Comparison of ENCODE assay signal across 17 cellular contexts in the genomic region with DNA sequence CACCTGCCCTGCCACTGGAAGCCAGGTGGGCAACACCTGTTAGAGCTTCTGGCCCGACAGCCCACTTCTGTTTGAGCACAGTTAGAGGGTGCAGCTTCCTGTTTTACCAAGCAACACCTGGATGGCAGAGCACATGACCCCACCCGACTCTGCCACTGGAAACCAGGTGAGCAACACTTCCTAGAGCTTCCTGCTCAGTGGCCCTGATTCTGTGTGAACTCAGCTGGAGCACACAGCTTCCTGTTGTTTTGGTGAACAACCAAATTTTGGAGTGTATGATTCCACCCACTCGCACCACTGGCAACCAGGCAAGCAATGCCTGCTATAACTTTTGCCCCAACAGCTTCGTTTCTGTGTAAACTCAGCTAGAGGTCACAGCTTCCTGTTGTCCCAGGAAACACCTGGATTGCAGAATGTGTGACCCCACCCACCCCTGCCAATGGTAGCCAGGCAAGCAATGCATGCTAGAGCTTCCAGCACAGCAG.
DNase-seq lines count a peak whose midpoint lies in the region; ATAC-seq and TF ChIP-seq lines count a peak whose summit lies in the region.
"Had no signal": no experiment of that assay in that cellular context is flagged by ENCODE, and none has a peak within 500 bp of the region (broad histone marks: within the 10 kb centered on the region; RNA-seq: fewer than 3 reads in every experiment).

No MANE protein-coding gene starts in this region.

- H3K9me3 Mint-ChIP-seq in CD4-positive, alpha-beta memory T cell: peaks cover 0 to 17% (median 7%) of the 10 kb centered on the region in 8 donors
- H3K9me3 Mint-ChIP-seq in activated naive CD8-positive, alpha-beta T cell treated with anti-CD3 and anti-CD28 coated beads for 36 hours: peaks cover 3% of the 10 kb centered on the region

- peak; percentile 62 for ATAC-seq in GM19438 (IDR thresholded peaks at IDR 0.05; ENCODE audit: low read depth, unreplicated experiment)
- ATAC-seq in HG03378 (IDR thresholded peaks at IDR 0.05; ENCODE audit: unreplicated experiment): peak; percentile 29
- peak; percentile 77 for ATAC-seq in esophagus mucosa
- ATAC-seq: activated T-helper 17 cell treated with anti-CD3 and anti-CD28 coated beads, Interleukin-2, amount 50 U/mL, for 72 hours had no signal

- no peaks in the 10 kb centered on the region for H3K27me3 ChIP-seq in CD4-positive, alpha-beta memory T cell (ENCODE audit: insufficient read depth, low read length)
- no peaks in the 10 kb centered on the region for H3K27me3 ChIP-seq in right atrium auricular region
- H3K27me3 ChIP-seq: testis had no signal

- no peaks in the 10 kb centered on the region for H3K27me3 Mint-ChIP-seq in CD4-positive, alpha-beta memory T cell
- H3K27me3 Mint-ChIP-seq in activated naive CD8-positive, alpha-beta T cell treated with anti-CD3 and anti-CD28 coated beads for 36 hours: no peaks in the 10 kb centered on the region
- H3K27me3 Mint-ChIP-seq: activated CD4-positive, alpha-beta memory T cell treated with anti-CD3 and anti-CD28 coated beads for 36 hours; activated T-helper 17 cell treated with anti-CD3 and anti-CD28 coated beads, Interleukin-2, amount 50 U/mL, for 72 hours had no signal

- CTCF ChIA-PET in CD4-positive, alpha-beta memory T cell (lab: Charles Lee; ENCODE audit: partially characterized antibody): no interaction called here

- no peaks in the 10 kb centered on the region for H3K9me3 ChIP-seq in CD4-positive, alpha-beta memory T cell (ENCODE audit: control insufficient read depth in 1 of 2, low read length in 2 of 2)
- peaks cover 4 to 10% of the 10 kb centered on the region in 2 donors for H3K9me3 ChIP-seq in right atrium auricular region
- H3K9me3 ChIP-seq: testis had no signal

- H3K36me3 Mint-ChIP-seq in CD4-positive, alpha-beta memory T cell: peaks cover 2 to 4% of the 10 kb centered on the region in 2 donors
- H3K36me3 Mint-ChIP-seq in activated naive CD8-positive, alpha-beta T cell treated with anti-CD3 and anti-CD28 coated beads for 36 hours: peaks cover 8% of the 10 kb centered on the region

- intact Hi-C loops in CD4-positive, alpha-beta memory T cell (cut with micrococcal nuclease): no loop called here

- no peak for TF ChIP-seq CTCF in right atrium auricular region (IDR thresholded peaks at IDR 0.05)

- no peaks in the 10 kb centered on the region for H3K36me3 ChIP-seq in CD4-positive, alpha-beta memory T cell (ENCODE audit: insufficient read depth, low read length)
- H3K36me3 ChIP-seq in right atrium auricular region: no peaks in the 10 kb centered on the region

- H3K4me1 Mint-ChIP-seq in CD4-positive, alpha-beta memory T cell: peaks cover 9 to 32% (median 11%) of the 10 kb centered on the region in 4 donors
- H3K4me1 Mint-ChIP-seq in activated naive CD8-positive, alpha-beta T cell treated with anti-CD3 and anti-CD28 coated beads for 36 hours: peaks cover 2% of the 10 kb centered on the region

- H3K4me1 ChIP-seq in CD4-positive, alpha-beta memory T cell (ENCODE audit: insufficient read depth, low read length): peaks cover 27% of the 10 kb centered on the region
- no peaks in the 10 kb centered on the region for H3K4me1 ChIP-seq in right atrium auricular region
- H3K4me1 ChIP-seq: testis had no signal

- DNase-seq in CD4-positive, alpha-beta memory T cell: peak in 4 of 5 donors; percentile 1 to 24 (median 9)
- no peak for DNase-seq in anterior cingulate cortex (lab: John Stamatoyannopoulos, UW)
- DNase-seq in SIG-M5 treated with dmso at 0.1 percent for 504 hours (lab: John Stamatoyannopoulos, UW; ENCODE audit: unreplicated experiment): no peak
- no peak for DNase-seq in activated naive CD8-positive, alpha-beta T cell treated with anti-CD3 and anti-CD28 coated beads for 36 hours
- DNase-seq in right atrium auricular region (ENCODE audit: low spot score): no peak
- DNase-seq: activated CD4-positive, alpha-beta memory T cell treated with anti-CD3 and anti-CD28 coated beads for 36 hours; DMS79; NCI-H187; NCI-H524 treated with DMSO at 0.1 percent for 48 hours; retina; T-helper 2 cell; testis had no signal

- peak overlapping the region; percentile 11 to 83 (median 52) for H3K27ac Mint-ChIP-seq in CD4-positive, alpha-beta memory T cell
- no peak overlapping the region for H3K27ac Mint-ChIP-seq in activated naive CD8-positive, alpha-beta T cell treated with anti-CD3 and anti-CD28 coated beads for 36 hours
- H3K27ac Mint-ChIP-seq: activated CD4-positive, alpha-beta memory T cell treated with anti-CD3 and anti-CD28 coated beads for 36 hours; activated T-helper 17 cell treated with anti-CD3 and anti-CD28 coated beads, Interleukin-2, amount 50 U/mL, for 72 hours had no signal

- H3K27ac ChIP-seq in CD4-positive, alpha-beta memory T cell (ENCODE audit: low read depth, low read length): no peak overlapping the region
- H3K27ac ChIP-seq in right atrium auricular region: no peak overlapping the region
- H3K27ac ChIP-seq: HL-60, testis had no signal

- no peak overlapping the region for H3K4me3 ChIP-seq in CD4-positive, alpha-beta memory T cell (ENCODE audit: low read length in 2 of 2)
- no peak overlapping the region for H3K4me3 ChIP-seq in right atrium auricular region
- H3K4me3 ChIP-seq: testis had no signal

- peak overlapping the region in 3 of 8 donors; percentile 27 to 53 (median 43) for H3K4me3 Mint-ChIP-seq in CD4-positive, alpha-beta memory T cell
- H3K4me3 Mint-ChIP-seq in activated naive CD8-positive, alpha-beta T cell treated with anti-CD3 and anti-CD28 coated beads for 36 hours: no peak overlapping the region
- H3K4me3 Mint-ChIP-seq: activated CD4-positive, alpha-beta memory T cell treated with anti-CD3 and anti-CD28 coated beads for 36 hours; activated T-helper 17 cell treated with anti-CD3 and anti-CD28 coated beads, Interleukin-2, amount 50 U/mL, for 72 hours had no signal

- POLR2A ChIA-PET in CD4-positive, alpha-beta memory T cell (lab: Charles Lee; ENCODE audit: partially characterized antibody): interaction anchor here (0.6 to 1.0 kb wide), 2 partner anchors 160 to 496 kb away, joined by 3 read pairs; no protein-coding TSS in a partner anchor

Comparison
In these comparisons a context has a peak if more than half of its experiments do, and no peak if none do; other contexts are left out.
1. DNase-seq: peak in CD4-positive, alpha-beta memory T cell (4 of 5); none in anterior cingulate cortex (0 of 58), SIG-M5 treated with dmso at 0.1 percent for 504 hours (single experiment), activated naive CD8-positive, alpha-beta T cell treated with anti-CD3 and anti-CD28 coated beads for 36 hours (single experiment) and right atrium auricular region (single experiment).
2. Peak in every context shown above with its lines, with median percentiles within 50 percentile points of each other: ATAC-seq.